In genomic region chr11:75263944-75264349, GRCh38 we compare ENCODE assay signal across 10 cellular contexts. TPM values are rescaled to one million over a fixed set of nuclear protein-coding genes. Genes with fewer than 3 reads are reported as not detected.
DNase-seq lines count a peak whose midpoint lies in the region; ATAC-seq and TF ChIP-seq lines count a peak whose summit lies in the region.
"Had no signal": no experiment of that assay in that cellular context is flagged by ENCODE, and none has a peak within 500 bp of the region (broad histone marks: within the 10 kb centered on the region; RNA-seq: fewer than 3 reads in every experiment).

No MANE protein-coding gene starts in this region.

- no peaks in the 10 kb centered on the region for H3K9me3 Mint-ChIP-seq in WTC11
- H3K9me3 Mint-ChIP-seq in glutamatergic neuron (ENCODE audit: unreplicated experiment) = peaks cover 10% of the 10 kb centered on the region

- H3K27ac Mint-ChIP-seq in WTC11 (no peak overlapping the region), glutamatergic neuron (ENCODE audit: unreplicated experiment) (no peak overlapping the region)

- 57% methylated on average over 4 of the region's 4 CpGs; no CpG with 5 or more reads in 1 of the 2 donors for WGBS in transverse colon (ENCODE audit: low coverage in 1 of 2), 2 donors

- H3K27me3 ChIP-seq in transverse colon = no peaks in the 10 kb centered on the region

- POLR2A ChIA-PET in WTC11 (lab: Charles Lee) = no interaction called here

- H3K4me3 ChIP-seq in transverse colon = no peak overlapping the region

- H3K4me1 Mint-ChIP-seq in WTC11 (peaks cover 20% of the 10 kb centered on the region), glutamatergic neuron (ENCODE audit: low read depth, unreplicated experiment) (no peaks in the 10 kb centered on the region)

- H3K36me3 Mint-ChIP-seq in WTC11 (peaks cover 15% of the 10 kb centered on the region), glutamatergic neuron (ENCODE audit: unreplicated experiment) (no peaks in the 10 kb centered on the region)

- ATAC-seq in Right ventricle myocardium inferior (no peak), left ventricle myocardium superior (no peak), WTC11 (no peak), GM18861 (IDR thresholded peaks at IDR 0.05; ENCODE audit: unreplicated experiment) (no peak)

- no peak overlapping the region for H3K27ac ChIP-seq in transverse colon

- intact Hi-C loops in Right ventricle myocardium inferior (cut with DNase I) = no loop called here
- intact Hi-C loops in left ventricle myocardium superior (cut with micrococcal nuclease) = no loop called here
- intact Hi-C loops in transverse colon (cut with DNase I; ENCODE audit: low total_unique reads) = no loop called here

- TF ChIP-seq POLR2A in transverse colon (IDR thresholded peaks at IDR 0.05) = no peak

- H3K4me3 Mint-ChIP-seq in WTC11 (no peak overlapping the region), glutamatergic neuron (ENCODE audit: unreplicated experiment) (no peak overlapping the region)

- TF ChIP-seq CTCF in WTC11 (IDR thresholded peaks at IDR 0.05) = no peak
- no peak for TF ChIP-seq CTCF in glutamatergic neuron (IDR thresholded peaks at IDR 0.05; ENCODE audit: partially characterized antibody, unreplicated experiment)
- TF ChIP-seq CTCF in transverse colon (IDR thresholded peaks at IDR 0.05) = no peak

- no peak for TF ChIP-seq EP300 in transverse colon (IDR thresholded peaks at IDR 0.05; ENCODE audit: low read depth)

- no peaks in the 10 kb centered on the region for H3K36me3 ChIP-seq in transverse colon

- CTCF ChIA-PET in WTC11 (lab: Charles Lee) = interaction anchor here (1.3 kb wide), 1 partner anchor 241 kb away, joined by 4 read pairs; no protein-coding TSS in a partner anchor

- DNase-seq in Right ventricle myocardium inferior (ENCODE audit: missing footprints) = peak; percentile 81
- no peak for DNase-seq in left ventricle myocardium superior
- no peak for DNase-seq in WTC11 (ENCODE audit: low spot score)
- DNase-seq in glutamatergic neuron = peak; percentile 21
- DNase-seq in transverse colon = peak; percentile 12
- DNase-seq in HCEC 1CT = no peak
- DNase-seq in NCI-H1436 (lab: John Stamatoyannopoulos, UW) = no peak
- DNase-seq: activated CD8-positive, alpha-beta memory T cell treated with anti-CD3 and anti-CD28 coated beads, Interleukin-2, amount 50 U/mL, for 4 hours; NCI-H2171 had no signal

- H3K27me3 Mint-ChIP-seq in WTC11 (ENCODE audit: low read depth) (peaks cover 17% of the 10 kb centered on the region), glutamatergic neuron (ENCODE audit: unreplicated experiment) (peaks cover 9% of the 10 kb centered on the region)

- in situ Hi-C loops in transverse colon (cut with MboI; ENCODE audit: low pct_ligation_motif_present in 1 of 4, low pct_unique_long_range_greater_than_20kb in 1 of 4, low sequenced_read_pairs in 3 of 4) = no loop called here

- peaks cover 0 to 11% (median 0%) of the 10 kb centered on the region in 4 donors for H3K4me1 ChIP-seq in transverse colon

- no peaks in the 10 kb centered on the region for H3K9me3 ChIP-seq in transverse colon

TF ChIP-seq in WTC11, 78 proteins besides CTCF, POLR2A, EP300 and RAD21:
- TF ChIP-seq GABPB1 (CRISPR knock-in tag; IDR thresholded peaks at IDR 0.05) = peak; percentile 92
- no peak for TF ChIP-seq IRF2 (CRISPR knock-in tag; IDR thresholded peaks at IDR 0.05; ENCODE audit: borderline replicate concordance, low read depth)
- TF ChIP-seq ZNF138 (CRISPR knock-in tag; conservative IDR thresholded peaks at IDR 0.05) = no peak
- no peak for TF ChIP-seq FOXP1 (CRISPR knock-in tag; IDR thresholded peaks at IDR 0.05; ENCODE audit: borderline replicate concordance)
- TF ChIP-seq ZNF232 (CRISPR knock-in tag; IDR thresholded peaks at IDR 0.05) = no peak
- TF ChIP-seq ZNF121 (CRISPR knock-in tag; IDR thresholded peaks at IDR 0.05) = peak; percentile 79
- TF ChIP-seq CREM (CRISPR knock-in tag; IDR thresholded peaks at IDR 0.05) = no peak
- TF ChIP-seq SOX15 (CRISPR knock-in tag; IDR thresholded peaks at IDR 0.05) = no peak
TF ChIP-seq in WTC11: peak in this region for 2.

RNA-seq across cellular contexts. Expression of gene TPBGL, which starts 23.4 kb away (rescaled TPM):
- 0.16 TPM for total RNA-seq in Right ventricle myocardium inferior
- total RNA-seq in left ventricle myocardium superior = not detected
- 0.37 to 0.78 TPM (median 0.60 TPM) in 3 replicates for total RNA-seq in WTC11 (2021)
- 2.3 TPM for total RNA-seq in glutamatergic neuron (ENCODE audit: unreplicated experiment)
- total RNA-seq in transverse colon = 1 to 10 TPM in 1 of 4 donors, under 1 TPM in 1, not detected in 2; 0.40 to 3.7 TPM

Comparison
In these comparisons a context has a peak if more than half of its experiments do, and no peak if none do; other contexts are left out.
1. DNase-seq: peak in Right ventricle myocardium inferior (single experiment), glutamatergic neuron (single experiment) and transverse colon (single experiment); none in left ventricle myocardium superior (single experiment), WTC11 (single experiment), HCEC 1CT (single experiment) and NCI-H1436 (single experiment).